In the genomic region with DNA sequence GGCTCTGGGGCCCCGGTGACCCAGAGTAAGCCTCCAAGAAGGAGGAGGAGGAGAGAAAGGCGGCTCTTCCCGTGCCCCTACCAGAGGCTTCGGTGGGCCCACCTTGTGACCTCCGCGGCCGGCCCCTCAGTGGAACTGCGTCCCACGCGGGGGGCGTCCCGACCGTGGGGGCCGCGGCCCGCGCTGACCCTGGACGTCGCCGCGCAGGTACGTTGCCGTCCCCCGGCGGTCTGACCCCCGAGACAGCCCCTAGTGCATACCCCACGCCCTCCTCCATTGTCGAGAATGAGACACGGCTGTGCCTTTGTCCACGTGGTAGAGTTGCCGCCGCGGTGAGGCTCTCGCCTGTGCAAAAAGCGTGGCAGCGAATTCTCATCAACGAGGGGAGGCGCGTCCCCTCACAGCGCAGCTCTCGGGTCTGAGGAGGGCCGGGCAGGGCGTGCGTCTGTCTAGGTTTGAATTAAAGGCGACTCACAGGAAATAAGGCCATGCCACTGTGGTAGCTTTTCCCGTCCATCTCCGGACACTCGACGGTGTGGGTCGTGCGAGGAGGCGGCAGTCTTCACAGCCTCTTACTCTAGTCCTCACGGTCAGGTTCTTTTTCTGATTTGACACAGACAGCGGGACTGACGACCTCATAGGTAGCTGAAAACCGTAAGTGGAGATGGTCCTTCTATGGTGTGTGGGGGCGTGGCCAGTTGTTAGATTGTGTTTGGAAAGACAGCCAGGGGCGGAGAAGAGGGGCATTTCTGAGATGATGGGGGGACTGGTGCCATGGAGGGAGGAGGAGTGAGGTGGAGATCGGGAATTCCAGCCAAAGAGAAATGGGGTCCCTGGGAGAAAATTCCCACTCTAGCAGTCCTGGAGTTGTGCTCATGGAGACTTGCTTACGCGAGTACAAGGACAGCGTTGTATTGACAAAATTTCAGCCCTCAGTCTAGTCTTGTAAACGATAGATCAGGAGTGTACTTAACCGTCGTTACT, we compare ENCODE assay signal across 8 cellular contexts. TPM values are rescaled to one million over a fixed set of nuclear protein-coding genes. Genes with fewer than 3 reads are reported as not detected.
DNase-seq lines count a peak whose midpoint lies in the region; ATAC-seq and TF ChIP-seq lines count a peak whose summit lies in the region.

No MANE protein-coding gene starts in this region.

- H3K4me2 ChIP-seq in hepatocyte = peak overlapping the region; percentile 80

- peaks cover 33% of the 10 kb centered on the region for H3K79me2 ChIP-seq in hepatocyte

- H3K27ac ChIP-seq in adrenal gland (peak overlapping the region; percentile 32 to 100 (median 99)), hepatocyte (peak overlapping the region; percentile 94), gastrocnemius medialis (peak overlapping the region; percentile 88 to 99 (median 96))

- peak overlapping the region; percentile 96 for H3K4me3 ChIP-seq in Jurkat, Clone E6-1 (ENCODE audit: low read length)
- H3K4me3 ChIP-seq in adrenal gland (peak overlapping the region; percentile 61 to 96 (median 78)), hepatocyte (peak overlapping the region; percentile 65), gastrocnemius medialis (peak overlapping the region; percentile 81 to 96 (median 88))

- H3K36me3 ChIP-seq in adrenal gland (replicated peaks in 1 of 2) (peaks cover 0 to 10% of the 10 kb centered on the region in 2 donors), hepatocyte (replicated peaks; ENCODE audit: insufficient read depth, low read depth) (no peaks in the 10 kb centered on the region), gastrocnemius medialis (peaks cover 0 to 19% of the 10 kb centered on the region in 2 donors)

- H3K9me3 ChIP-seq in adrenal gland (replicated peaks in 1 of 3) (no peaks in the 10 kb centered on the region), hepatocyte (ENCODE audit: low read depth) (no peaks in the 10 kb centered on the region), gastrocnemius medialis (no peaks in the 10 kb centered on the region)

- intact Hi-C loops in adrenal gland (cut with DNase I) = loop anchor here in 1 of 2 donors (10.0 kb wide), 1 partner anchor 284 kb away; the partner anchor contains the start of gene CST3
- intact Hi-C loops in gastrocnemius medialis (cut with DNase I; ENCODE audit: low total_unique reads) = loop anchor here (1.0 to 2.0 kb wide), 4 partner anchors 7 to 300 kb away; no protein-coding TSS in a partner anchor

- peak; percentile 23 for DNase-seq in DMS79 treated with DMSO at 0.1 percent for 48 hours (lab: John Stamatoyannopoulos, UW)
- peak; percentile 62 for DNase-seq in Jurkat, Clone E6-1 (ENCODE audit: low read depth, low spot score)
- peak; percentile 55 for DNase-seq in T follicular helper cell (ENCODE audit: low read depth)
- DNase-seq in adrenal gland = peak; percentile 47 to 75 (median 60)
- peak; percentile 67 for DNase-seq in hepatocyte (ENCODE audit: low spot score)
- DNase-seq in gastrocnemius medialis = peak; percentile 33 to 64
- DNase-seq in SKM-1 (lab: John Stamatoyannopoulos, UW; ENCODE audit: unreplicated experiment) = no peak

- ATAC-seq in GM21529 (IDR thresholded peaks at IDR 0.05; ENCODE audit: unreplicated experiment) (peak; percentile 31), gastrocnemius medialis (peak; percentile 29 to 36)

- H2AFZ ChIP-seq in hepatocyte = peak overlapping the region; percentile 64

- 1 to 5% (median 2%) methylated on average over 21 to 65 of the region's 65 CpGs for WGBS in adrenal gland, 4 donors
- 2% methylated on average over 44 of the region's 65 CpGs for WGBS in hepatocyte (ENCODE audit: low lambda C conversion rate, missing lambda C conversion rate)

- no peaks in the 10 kb centered on the region for H3K9me2 ChIP-seq in hepatocyte (replicated peaks; ENCODE audit: insufficient read depth)

- peaks cover 13% of the 10 kb centered on the region for H4K20me1 ChIP-seq in hepatocyte (ENCODE audit: insufficient read depth, poor library complexity, severe bottlenecking)

- TF ChIP-seq CTCF in adrenal gland (IDR thresholded peaks at IDR 0.05) (no peak), hepatocyte (IDR thresholded peaks at IDR 0.05; ENCODE audit: poor library complexity) (no peak), gastrocnemius medialis (IDR thresholded peaks at IDR 0.05 in 4 of 5, conservative IDR thresholded peaks at IDR 0.05 in 1 of 5) (no peak)

- no peaks in the 10 kb centered on the region for H3K27me3 ChIP-seq in adrenal gland
- no peaks in the 10 kb centered on the region for H3K27me3 ChIP-seq in hepatocyte
- H3K27me3 ChIP-seq in gastrocnemius medialis = no peaks in the 10 kb centered on the region

- H3K4me1 ChIP-seq in adrenal gland (replicated peaks in 1 of 2) (peaks cover 0 to 24% of the 10 kb centered on the region in 2 donors), hepatocyte (ENCODE audit: insufficient read depth) (peaks cover 20% of the 10 kb centered on the region), gastrocnemius medialis (peaks cover 16 to 23% of the 10 kb centered on the region in 2 donors)

- in situ Hi-C loops in gastrocnemius medialis (cut with MboI; ENCODE audit: low sequenced_read_pairs in 4 of 4) = loop anchor here in 2 of 4 donors (10.0 kb wide), 1 partner anchor 196 kb away; no protein-coding TSS in a partner anchor

- no peak for TF ChIP-seq POLR2A in adrenal gland (IDR thresholded peaks at IDR 0.05)
- TF ChIP-seq POLR2A in gastrocnemius medialis (IDR thresholded peaks at IDR 0.05) = no peak

RNA-seq across cellular contexts. Expression of gene NXT1, which starts 0.6 kb away (rescaled TPM):
- polyA plus RNA-seq in Jurkat, Clone E6-1 (2012; ENCODE audit: insufficient read depth, insufficient read length) = 55.2 TPM
- total RNA-seq in adrenal gland (10 to 100 TPM; 11.1 to 43.8 (median 20.3) TPM), hepatocyte (29.7 and 30.9 TPM in 2 replicates), gastrocnemius medialis (10 to 100 TPM; 15.2 to 17.9 (median 15.9) TPM)
- polyA plus RNA-seq in adrenal gland (10 to 100 TPM in 2 of 3 donors, 1 to 10 TPM in 1; 9.2 to 17.0 (median 15.5) TPM), hepatocyte (36.3 and 38.1 TPM in 2 replicates)

RNA-seq across cellular contexts. Expression of gene GZF1, which starts 10.8 kb away (rescaled TPM):
- 13.2 TPM for polyA plus RNA-seq in Jurkat, Clone E6-1 (2012; ENCODE audit: insufficient read depth, insufficient read length)
- total RNA-seq in adrenal gland = 10 to 100 TPM; 11.1 to 31.7 (median 21.1) TPM
- polyA plus RNA-seq in adrenal gland = 10 to 100 TPM in 1 of 3 donors, 1 to 10 TPM in 2; 8.0 to 19.5 (median 8.2) TPM
- 15.5 and 17.8 TPM in 2 replicates for total RNA-seq in hepatocyte
- polyA plus RNA-seq in hepatocyte = 7.4 and 8.8 TPM in 2 replicates
- 10 to 100 TPM; 10.1 to 23.0 (median 13.3) TPM for total RNA-seq in gastrocnemius medialis
